24 cellular contexts compared by ENCODE assay signal in genomic region chr17:9825751-9826150, GRCh38. TPM values are rescaled to one million over a fixed set of nuclear protein-coding genes. Genes with fewer than 3 reads are reported as not detected.
"Had no signal": no experiment of that assay in that cellular context is flagged by ENCODE, and none has a peak within 500 bp of the region (broad histone marks: within the 10 kb centered on the region; RNA-seq: fewer than 3 reads in every experiment).

GLP2R (plus strand) TSS chr17:9825924; CDS start chr17:9826064, 140 bp downstream.

- H3K27me3 ChIP-seq: ascending aorta, brain microvascular endothelial cell, right lobe of liver, testis, vagina had no signal

- H3K36me3 ChIP-seq: ascending aorta, brain microvascular endothelial cell, lower lobe of right lung, right lobe of liver, vagina, WERI-Rb-1 had no signal

- H3K9me3 ChIP-seq: ascending aorta, lower lobe of right lung, right lobe of liver, testis, vagina had no signal

- ATAC-seq: activated CD8-positive, alpha-beta T cell treated with anti-CD3 and anti-CD28 coated beads, Interleukin-2, amount 10 ng/mL, durations not matched to agents 7 days and 5 days; left lobe of liver; lower lobe of right lung; stimulated activated memory B cell treated with anti-CD40 and anti-IgM and Interleukin-4, amounts not matched to agents 10 μg/mL and 1 μg/mL and 100 μg/mL, for 72 hours had no signal

- H3K4me3 ChIP-seq: ascending aorta, lower lobe of right lung, right lobe of liver, testis, vagina had no signal

- H3K27ac ChIP-seq: ascending aorta, brain microvascular endothelial cell, lower lobe of right lung, right lobe of liver, testis, vagina, WERI-Rb-1 had no signal

- H3K4me1 ChIP-seq: ascending aorta, lower lobe of right lung, right lobe of liver, vagina had no signal

- DNase-seq: activated CD4-positive, alpha-beta T cell treated with anti-CD3 and anti-CD28 coated beads, Interleukin-2, amount 10 ng/mL, durations not matched to agents 7 days and 5 days; activated CD4-positive, CD25-positive, alpha-beta regulatory T cell treated with anti-CD3 and anti-CD28 coated beads, Interleukin-2, amount 50 U/mL, for 72 hours; activated CD8-positive, alpha-beta T cell treated with anti-CD3 and anti-CD28 coated beads, Interleukin-2, amount 10 ng/mL, durations not matched to agents 7 days and 5 days; activated gamma-delta T cell; brain microvascular endothelial cell; endodermal cell; foreskin fibroblast; kidney; lower lobe of right lung; right lobe of liver; small intestine; stimulated activated CD4-positive, alpha-beta T cell treated with anti-CD3 and anti-CD28 coated beads, Interleukin-15, amount 100 ng/mL, for 24 hours; T-helper 1 cell; testis; WERI-Rb-1 had no signal

- FAIRE-seq: colon, kidney, small intestine, TTC549 had no signal

RNA-seq across cellular contexts. Expression of gene GLP2R, which starts in this region (rescaled TPM):
- total RNA-seq: activated CD4-positive, alpha-beta T cell treated with anti-CD3 and anti-CD28 coated beads, Interleukin-2, amount 10 ng/mL, durations not matched to agents 7 days and 5 days; activated CD8-positive, alpha-beta T cell treated with anti-CD3 and anti-CD28 coated beads, Interleukin-2, amount 10 ng/mL, durations not matched to agents 7 days and 5 days; activated T-helper 1 cell treated with anti-CD3 and anti-CD28 coated beads, Interleukin-12 subunit alpha, Interleukin-12 subunit beta, Interleukin-2, Interleukin-4 antibody, amounts not matched to agents 30 ng/mL and 10 ng/mL and 1 ng/mL, durations not matched to agents 14 hours and 24 hours and 36 hours; ascending aorta; endodermal cell; glomerular endothelial cell; kidney; myocyte had no signal
